ENCODE assay signal across 8 cellular contexts in the genomic region with DNA sequence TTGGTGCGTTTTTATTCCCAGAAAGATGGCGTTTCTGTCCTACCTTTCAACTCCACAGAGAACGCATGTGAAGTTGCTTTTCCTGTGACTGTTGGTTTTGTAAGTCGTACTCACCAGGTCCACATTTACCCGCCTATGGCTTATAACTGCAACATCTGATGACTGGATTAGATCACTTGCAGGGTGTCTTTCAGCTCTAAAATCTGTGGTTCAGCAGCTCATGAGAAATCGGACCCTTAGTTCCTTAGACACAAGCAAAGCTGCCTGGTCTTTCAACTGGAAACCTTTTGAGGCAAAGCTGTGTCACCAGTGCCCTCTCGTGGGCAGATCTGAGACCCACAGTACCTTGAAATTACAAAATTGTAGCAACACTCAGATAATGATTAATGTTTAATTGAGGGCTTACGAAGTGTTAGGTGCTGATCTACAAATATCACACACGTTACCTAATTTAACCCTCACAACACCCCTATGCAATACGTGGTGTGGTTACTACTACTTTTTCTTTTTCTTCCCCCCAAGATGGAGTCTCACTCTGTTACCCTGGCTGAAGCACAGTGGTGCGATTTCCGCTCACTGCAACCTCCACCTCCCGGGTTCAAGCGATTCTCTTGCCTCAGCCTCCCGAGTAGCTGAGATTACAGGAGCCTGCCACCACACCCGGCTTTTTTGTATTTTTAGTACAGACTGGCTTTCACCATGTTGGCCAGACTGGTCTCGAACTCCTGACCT.
A peak's percentile ranks its signal among the peaks of the same experiment; 100 is the strongest.
DNase-seq lines count a peak whose midpoint lies in the region; ATAC-seq and TF ChIP-seq lines count a peak whose summit lies in the region.

No MANE protein-coding gene starts in this region.

- no peak overlapping the region for H3K27ac ChIP-seq in thyroid gland

- no peak overlapping the region for H3K27ac Mint-ChIP-seq in osteocyte (ENCODE audit: unreplicated experiment)

- H3K36me3 Mint-ChIP-seq in osteocyte (ENCODE audit: unreplicated experiment) = no peaks in the 10 kb centered on the region

- H3K4me1 ChIP-seq in thyroid gland = no peaks in the 10 kb centered on the region

- no peaks in the 10 kb centered on the region for H3K36me3 ChIP-seq in thyroid gland

- no peak for TF ChIP-seq POLR2A in thyroid gland (IDR thresholded peaks at IDR 0.05)

- intact Hi-C loops in thyroid gland (cut with DNase I) = no loop called here

- H3K27me3 Mint-ChIP-seq in osteocyte (ENCODE audit: unreplicated experiment) = peaks cover 15% of the 10 kb centered on the region

- TF ChIP-seq CTCF in osteocyte (IDR thresholded peaks at IDR 0.05) (peak; percentile 88), thyroid gland (IDR thresholded peaks at IDR 0.05) (peak; percentile 22 to 77 (median 46))

- no peaks in the 10 kb centered on the region for H3K27me3 ChIP-seq in thyroid gland

- H3K4me3 Mint-ChIP-seq in osteocyte (ENCODE audit: unreplicated experiment) = no peak overlapping the region

- H3K4me3 ChIP-seq in thyroid gland (replicated peaks in 1 of 3) = no peak overlapping the region

- H3K9me3 Mint-ChIP-seq in osteocyte (ENCODE audit: unreplicated experiment) = no peaks in the 10 kb centered on the region

- ATAC-seq in HG03159 (IDR thresholded peaks at IDR 0.05; ENCODE audit: unreplicated experiment) (peak; percentile 72), GM19328 (IDR thresholded peaks at IDR 0.05; ENCODE audit: unreplicated experiment) (no peak)

- H3K4me1 Mint-ChIP-seq in osteocyte (ENCODE audit: unreplicated experiment) = peaks cover 3% of the 10 kb centered on the region

- no peaks in the 10 kb centered on the region for H3K9me3 ChIP-seq in thyroid gland

- DNase-seq in DMS53 (lab: John Stamatoyannopoulos, UW) (peak; percentile 74), RPMI8226 (peak; percentile 60), activated T-helper 1 cell treated with Interleukin-2 at 50 U/mL for 16 hours (ENCODE audit: low read depth) (peak; percentile 40), fibroblast of peridontal ligament (ENCODE audit: extremely low read depth) (peak; percentile 76), osteocyte (ENCODE audit: extremely low spot score, unreplicated experiment) (no peak), thyroid gland (peak; percentile 47 to 54)

- 54 to 60% methylated on average over 17 of the region's 17 CpGs for WGBS in thyroid gland, 2 donors
